ENCODE assay signal across 8 cellular contexts in the genomic region with DNA sequence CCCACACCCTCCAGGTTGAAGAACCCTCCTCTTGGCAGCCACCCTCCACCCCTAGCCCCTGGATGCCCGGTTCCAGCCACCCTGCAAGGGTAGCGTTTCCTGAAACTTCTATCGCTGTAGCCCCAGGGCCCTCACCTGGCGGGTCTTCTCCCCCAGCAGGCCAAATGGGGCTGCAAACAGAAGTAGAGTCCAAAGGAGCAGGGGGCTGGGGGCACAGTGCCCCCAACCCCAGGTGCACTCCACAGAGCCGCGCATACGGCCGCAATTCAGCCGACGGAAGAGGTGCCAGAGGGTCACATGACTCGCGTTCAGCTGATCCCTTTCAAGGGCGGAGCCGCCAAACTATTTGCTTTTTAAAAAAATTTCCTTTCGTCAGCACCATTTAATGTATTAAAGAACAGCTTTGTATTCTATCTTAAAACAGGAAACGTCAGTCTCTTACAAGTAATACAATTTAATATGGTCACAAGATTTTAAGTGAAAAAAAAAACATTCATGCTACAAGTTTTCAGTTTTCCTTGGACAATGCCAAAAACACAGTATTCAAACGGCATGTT. TPM values are rescaled to one million over a fixed set of nuclear protein-coding genes. Genes with fewer than 3 reads are reported as not detected.
DNase-seq lines count a peak whose midpoint lies in the region; ATAC-seq and TF ChIP-seq lines count a peak whose summit lies in the region.

A gene with protein sequence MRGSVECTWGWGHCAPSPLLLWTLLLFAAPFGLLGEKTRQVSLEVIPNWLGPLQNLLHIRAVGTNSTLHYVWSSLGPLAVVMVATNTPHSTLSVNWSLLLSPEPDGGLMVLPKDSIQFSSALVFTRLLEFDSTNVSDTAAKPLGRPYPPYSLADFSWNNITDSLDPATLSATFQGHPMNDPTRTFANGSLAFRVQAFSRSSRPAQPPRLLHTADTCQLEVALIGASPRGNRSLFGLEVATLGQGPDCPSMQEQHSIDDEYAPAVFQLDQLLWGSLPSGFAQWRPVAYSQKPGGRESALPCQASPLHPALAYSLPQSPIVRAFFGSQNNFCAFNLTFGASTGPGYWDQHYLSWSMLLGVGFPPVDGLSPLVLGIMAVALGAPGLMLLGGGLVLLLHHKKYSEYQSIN (minus strand): TSS at position 289 of the 557 bp plus-strand sequence. CDS start 34 bp downstream, at position 255.

- peaks cover 22 to 29% of the 10 kb centered on the region in 2 donors for H3K4me1 ChIP-seq in duodenal mucosa (ENCODE audit: control insufficient read depth in 1 of 2, insufficient read depth in 2 of 2, low read length in 2 of 2)

- no peak within 1 kb of the TSS for H3K27ac ChIP-seq in AG04450 (ENCODE audit: low read depth, low read length)
- no peak within 1 kb of the TSS for H3K27ac ChIP-seq in duodenal mucosa (ENCODE audit: low read depth, low read length)

- H3K9ac ChIP-seq in duodenal mucosa (ENCODE audit: low read depth in 1 of 2, low read length in 2 of 2): peak within 1 kb of the TSS; percentile 88 to 92

- peaks cover 0 to 6% of the 10 kb centered on the region in 2 donors for H3K36me3 ChIP-seq in duodenal mucosa (ENCODE audit: control insufficient read depth in 1 of 2, insufficient read depth in 2 of 2, low read length in 2 of 2)

- H3K9me3 ChIP-seq in AG04450 (ENCODE audit: control insufficient read depth, insufficient read depth, low read length) (no peaks in the 10 kb centered on the region), duodenal mucosa (ENCODE audit: control insufficient read depth in 1 of 2, low read length in 2 of 2) (no peaks in the 10 kb centered on the region)

- ATAC-seq in left lobe of liver: peak; percentile 46

- no peak for DNase-seq in AG04450 (ENCODE audit: low read depth, low spot score)
- DNase-seq in GM20000 (ENCODE audit: low spot score): peak; percentile 81
- peak; percentile 77 for DNase-seq in NCI-H2227 treated with DMSO at 0.1 percent for 48 hours (lab: John Stamatoyannopoulos, UW)
- peak; percentile 31 to 35 for DNase-seq in activated CD4-positive, alpha-beta T cell treated with anti-CD3 and anti-CD28 coated beads, Interleukin-2, amount 50 U/mL, for 4 hours
- peak; percentile 74 for DNase-seq in left lobe of liver (ENCODE audit: low spot score)
- peak; percentile 27 to 39 (median 30) for DNase-seq in stimulated activated CD4-positive, alpha-beta T cell treated with anti-CD3 and anti-CD28 coated beads, Interleukin-1b, Interleukin-23, amount 100 ng/mL, for 24 hours (ENCODE audit: low read depth in 4 of 4, low spot score in 1 of 4)
- no peak for DNase-seq in COR-L47 (lab: John Stamatoyannopoulos, UW)

- POLR2A ChIA-PET in AG04450 (lab: Yijun Ruan, JAX): interaction anchor here (0.5 to 2.3 kb wide), 3 partner anchors 9 to 63 kb away, joined by 3 to 14 read pairs (median 4); a partner anchor contains a TSS

- H3K27me3 ChIP-seq in AG04450 (ENCODE audit: control insufficient read depth, insufficient read depth, low read length): no peaks in the 10 kb centered on the region
- no peaks in the 10 kb centered on the region for H3K27me3 ChIP-seq in duodenal mucosa (ENCODE audit: control insufficient read depth in 1 of 2, insufficient read depth in 2 of 2, low read length in 2 of 2)

- CTCF ChIA-PET in AG04450 (lab: Charles Lee): interaction anchor here (0.7 kb wide), 1 partner anchor 24 kb away, joined by 3 read pairs; no protein-coding TSS in a partner anchor

- TF ChIP-seq CTCF in AG04450 (IDR thresholded peaks at IDR 0.05; ENCODE audit: low read depth, low read length) (no peak), GM20000 (IDR thresholded peaks at IDR 0.05; ENCODE audit: extremely low read depth, missing control alignments) (no peak)

- H3K4me3 ChIP-seq in AG04450 (ENCODE audit: low read depth, low read length) (peak within 1 kb of the TSS; percentile 92), duodenal mucosa (ENCODE audit: low read depth in 1 of 2, low read length in 2 of 2) (peak within 1 kb of the TSS; percentile 92 to 94)

RNA-seq across cellular contexts. Expression of the gene that starts here (rescaled TPM):
- polyA plus RNA-seq in AG04450 (2011; rRNA removed): 25.5 and 36.4 TPM in 2 replicates
- polyA minus RNA-seq in AG04450 (2011; rRNA and poly(A)+ RNA removed): 19.2 and 25.4 TPM in 2 replicates
- total RNA-seq in left lobe of liver: 32.9 TPM

Comparison
In these comparisons a context has a peak if more than half of its experiments do, and no peak if none do; other contexts are left out.
1. DNase-seq: peak in GM20000 (single experiment), NCI-H2227 treated with DMSO at 0.1 percent for 48 hours (single experiment), activated CD4-positive, alpha-beta T cell treated with anti-CD3 and anti-CD28 coated beads, Interleukin-2, amount 50 U/mL, for 4 hours (2 of 2), left lobe of liver (single experiment) and stimulated activated CD4-positive, alpha-beta T cell treated with anti-CD3 and anti-CD28 coated beads, Interleukin-1b, Interleukin-23, amount 100 ng/mL, for 24 hours (4 of 4); none in AG04450 (single experiment) and COR-L47 (single experiment).